27 cellular contexts compared by ENCODE assay signal in the genomic region with DNA sequence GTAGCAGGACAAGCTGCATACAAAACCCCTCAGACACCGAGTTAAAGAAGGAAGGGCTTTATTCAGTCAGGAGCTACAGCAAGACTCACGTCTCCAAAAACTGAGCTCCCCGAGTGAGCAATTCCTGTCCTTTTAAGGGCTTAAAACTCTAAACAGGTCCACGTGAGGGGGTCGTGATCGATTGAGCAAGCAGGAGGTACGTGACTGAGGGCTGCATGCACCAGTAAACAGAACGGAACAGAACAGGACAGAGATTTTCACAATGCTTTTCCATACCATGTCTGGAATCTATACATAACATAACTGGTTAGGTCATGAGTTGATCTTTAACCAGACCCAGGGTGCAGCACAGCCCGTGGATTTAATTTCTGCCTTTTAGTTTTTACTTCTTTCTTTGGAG. TPM values are rescaled to one million over a fixed set of nuclear protein-coding genes. Genes with fewer than 3 reads are reported as not detected.
"Had no signal": no experiment of that assay in that cellular context is flagged by ENCODE, and none has a peak within 500 bp of the region (broad histone marks: within the 10 kb centered on the region; RNA-seq: fewer than 3 reads in every experiment).

No MANE protein-coding gene starts in this region.

- H3K4me1 Mint-ChIP-seq: mesothelial cell of epicardium, naive B cell, nephron progenitor cell, neural progenitor cell had no signal

- H3K9me3 ChIP-seq: ovary, suprapubic skin, thoracic aorta, uterus had no signal

- H3K4me1 ChIP-seq: left ventricle myocardium inferior, neural progenitor cell, right atrium auricular region, suprapubic skin, tibial artery, uterus had no signal

- H3K27ac Mint-ChIP-seq: mesothelial cell of epicardium; nephron progenitor cell; neural progenitor cell; progenitor cell of endocrine pancreas; stimulated activated naive CD8-positive, alpha-beta T cell treated with anti-CD3 and anti-CD28 coated beads, Interleukin-15, Interleukin-2, amounts not matched to agents 100 ng/mL and 50 ng/mL, for 24 hours; type B pancreatic cell had no signal

- H3K27ac ChIP-seq: hepatocyte, left ventricle myocardium inferior, neural progenitor cell, ovary, right atrium auricular region, skin epidermis, suprapubic skin, thoracic aorta, tibial artery, uterus had no signal

- DNase-seq: islet precursor cell; left ventricle myocardium inferior; mesendoderm; naive B cell; natural killer cell; nephron progenitor cell; ovary; stimulated activated CD4-positive, alpha-beta T cell treated with anti-CD3 and anti-CD28 coated beads, Interleukin-12 subunit alpha, Interleukin-12 subunit beta, amount 100 ng/mL, for 4 hours; stimulated activated CD4-positive, alpha-beta T cell treated with anti-CD3 and anti-CD28 coated beads, Interleukin-15, amount 100 ng/mL, for 24 hours; stimulated activated CD4-positive, alpha-beta T cell treated with anti-CD3 and anti-CD28 coated beads, Interleukin-2, amount 100 ng/mL, for 24 hours; stimulated activated CD4-positive, alpha-beta T cell treated with anti-CD3 and anti-CD28 coated beads, Interleukin-4, amount 100 ng/mL, for 1 hour; stimulated activated naive CD4-positive, alpha-beta T cell; tibial artery; uterus had no signal

- H3K27me3 Mint-ChIP-seq: naive B cell, progenitor cell of endocrine pancreas had no signal

- H2AFZ ChIP-seq: hepatocyte, neural progenitor cell had no signal

- H3K4me3 Mint-ChIP-seq: mesothelial cell of epicardium; naive B cell; natural killer cell; nephron progenitor cell; neural progenitor cell; stimulated activated naive CD8-positive, alpha-beta T cell treated with anti-CD3 and anti-CD28 coated beads, Interleukin-15, Interleukin-2, amounts not matched to agents 100 ng/mL and 50 ng/mL, for 24 hours; type B pancreatic cell had no signal

- H3K4me2 ChIP-seq: hepatocyte, neural progenitor cell had no signal

- H3K36me3 Mint-ChIP-seq: mesothelial cell of epicardium, neural progenitor cell, type B pancreatic cell had no signal

- H3K79me2 ChIP-seq: hepatocyte had no signal

- ATAC-seq: natural killer cell, sciatic nerve had no signal

- H3K27me3 ChIP-seq: hepatocyte, neural progenitor cell, ovary, right atrium auricular region, tibial artery, uterus had no signal

- H3K4me3 ChIP-seq: hepatocyte, left ventricle myocardium inferior, lung, neural progenitor cell, ovary, right atrium auricular region, skin epidermis, suprapubic skin, thoracic aorta, tibial artery, uterus had no signal

- H3K36me3 ChIP-seq: left ventricle myocardium inferior, neural progenitor cell, ovary, right atrium auricular region, suprapubic skin, thoracic aorta, uterus had no signal

- H3K9me3 Mint-ChIP-seq: natural killer cell; stimulated activated naive CD8-positive, alpha-beta T cell treated with anti-CD3 and anti-CD28 coated beads, Interleukin-15, Interleukin-2, amounts not matched to agents 100 ng/mL and 50 ng/mL, for 24 hours; type B pancreatic cell had no signal

- H3K9ac ChIP-seq: neural progenitor cell had no signal

RNA-seq across cellular contexts. Expression of a gene that starts 25.2 kb away (rescaled TPM):
- total RNA-seq: progenitor cell of endocrine pancreas, pulmonary artery endothelial cell had no signal
- polyA plus RNA-seq: hepatocyte had no signal
